8 cellular contexts compared by ENCODE assay signal in the genomic region with DNA sequence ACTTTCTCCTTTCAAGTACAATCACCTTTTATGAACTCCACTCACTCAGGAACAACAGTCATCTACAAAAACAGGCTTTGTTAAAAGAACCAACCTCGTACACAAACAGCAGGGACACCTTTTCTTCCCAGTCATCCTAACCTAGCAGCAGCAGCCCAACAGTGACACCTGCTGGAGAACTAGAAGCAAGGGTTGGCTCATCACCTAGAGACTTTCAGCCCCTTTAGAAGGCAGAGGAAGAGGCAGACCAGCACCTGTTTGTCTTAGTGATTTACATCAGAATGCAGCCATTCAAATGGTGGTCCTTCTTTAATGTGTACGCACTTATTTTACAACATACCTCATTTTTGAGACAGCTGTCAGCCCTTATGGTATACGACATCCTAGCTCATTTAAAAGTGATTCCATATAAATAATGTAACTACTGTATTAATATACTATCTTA. TPM values are rescaled to one million over a fixed set of nuclear protein-coding genes. Genes with fewer than 3 reads are reported as not detected.
DNase-seq lines count a peak whose midpoint lies in the region; ATAC-seq and TF ChIP-seq lines count a peak whose summit lies in the region.

No MANE protein-coding gene starts in this region.

- ATAC-seq in HG03175 (IDR thresholded peaks at IDR 0.05; ENCODE audit: unreplicated experiment) = peak; percentile 64
- ATAC-seq in left lobe of liver = peak; percentile 97
- no peak for ATAC-seq in GM18867 (IDR thresholded peaks at IDR 0.05; ENCODE audit: unreplicated experiment)

- DNase-seq in DMS153 (lab: John Stamatoyannopoulos, UW) = peak; percentile 76
- DNase-seq in NCI-H524 (lab: John Stamatoyannopoulos, UW) = peak; percentile 84 to 85
- peak; percentile 30 to 54 for DNase-seq in activated CD4-positive, alpha-beta T cell treated with anti-CD3 and anti-CD28 coated beads for 24 hours (ENCODE audit: low read depth in 2 of 2)
- peak; percentile 90 for DNase-seq in choroid plexus epithelial cell (ENCODE audit: low read depth)
- peak; percentile 57 for DNase-seq in left lobe of liver (ENCODE audit: low spot score)
- peak in 2 of 3 donors; percentile 24 to 29 for DNase-seq in stimulated activated CD4-positive, alpha-beta T cell treated with anti-CD3 and anti-CD28 coated beads, TNF-alpha, amount 100 ng/mL, for 1 hour (ENCODE audit: low read depth in 3 of 3, low spot score in 1 of 3)

- TF ChIP-seq CTCF in choroid plexus epithelial cell (conservative IDR thresholded peaks at IDR 0.05; ENCODE audit: low read depth, low read length) = peak; percentile 100

- H3K4me3 ChIP-seq in choroid plexus epithelial cell (ENCODE audit: low read depth, low read length) = no peak overlapping the region

RNA-seq across cellular contexts. Expression of gene AMBRA1, which starts 56.0 kb away (rescaled TPM):
- 14.7 TPM for total RNA-seq in left lobe of liver

Comparison
In these comparisons a context has a peak if more than half of its experiments do, and no peak if none do; other contexts are left out.
1. DNase-seq: peak in every context shown above with its lines; median percentile 90 in choroid plexus epithelial cell; 84 in NCI-H524; 76 in DMS153; 57 in left lobe of liver; 42 in activated CD4-positive, alpha-beta T cell treated with anti-CD3 and anti-CD28 coated beads for 24 hours; 26 in stimulated activated CD4-positive, alpha-beta T cell treated with anti-CD3 and anti-CD28 coated beads, TNF-alpha, amount 100 ng/mL, for 1 hour.